In genomic region chr13:51825165-51825592, GRCh38 we compare ENCODE assay signal across 10 cellular contexts. TPM values are rescaled to one million over a fixed set of nuclear protein-coding genes. Genes with fewer than 3 reads are reported as not detected.
DNase-seq lines count a peak whose midpoint lies in the region; ATAC-seq and TF ChIP-seq lines count a peak whose summit lies in the region.
"Had no signal": no experiment of that assay in that cellular context is flagged by ENCODE, and none has a peak within 500 bp of the region (broad histone marks: within the 10 kb centered on the region; RNA-seq: fewer than 3 reads in every experiment).

No MANE protein-coding gene starts in this region.

- H3K4me1 Mint-ChIP-seq in activated naive CD8-positive, alpha-beta T cell treated with anti-CD3 and anti-CD28 coated beads for 36 hours = peaks cover 86% of the 10 kb centered on the region

- intact Hi-C loops in mucosa of descending colon (cut with DNase I, micrococcal nuclease) (no loop called here), body of pancreas (cut with DNase I) (no loop called here)

- WGBS in body of pancreas, 2 donors = 74 to 87% methylated on average over 2 of the region's 2 CpGs

- TF ChIP-seq CTCF in mucosa of descending colon (IDR thresholded peaks at IDR 0.05) = no peak
- TF ChIP-seq CTCF in body of pancreas (IDR thresholded peaks at IDR 0.05) = no peak

- H3K36me3 ChIP-seq in mucosa of descending colon (ENCODE audit: low read depth) (no peaks in the 10 kb centered on the region), body of pancreas (replicated peaks in 1 of 2; ENCODE audit: insufficient read depth in 1 of 2, low read depth in 2 of 2) (no peaks in the 10 kb centered on the region)

- H3K4me3 ChIP-seq in mucosa of descending colon (no peak overlapping the region), body of pancreas (no peak overlapping the region)

- H3K9me3 ChIP-seq in mucosa of descending colon = no peaks in the 10 kb centered on the region
- H3K9me3 ChIP-seq in body of pancreas = no peaks in the 10 kb centered on the region

- ATAC-seq in mucosa of descending colon (peak; percentile 49), body of pancreas (no peak), HG02642 (IDR thresholded peaks at IDR 0.05; ENCODE audit: poor library complexity, unreplicated experiment) (no peak), HG03521 (IDR thresholded peaks at IDR 0.05; ENCODE audit: unreplicated experiment) (no peak)

- no peak overlapping the region for H3K27ac ChIP-seq in body of pancreas

- no peaks in the 10 kb centered on the region for H3K4me1 ChIP-seq in mucosa of descending colon (ENCODE audit: low read depth)
- no peaks in the 10 kb centered on the region for H3K4me1 ChIP-seq in body of pancreas

- H3K27ac Mint-ChIP-seq in activated naive CD8-positive, alpha-beta T cell treated with anti-CD3 and anti-CD28 coated beads for 36 hours = peak overlapping the region; percentile 98

- H3K27me3 Mint-ChIP-seq in activated naive CD8-positive, alpha-beta T cell treated with anti-CD3 and anti-CD28 coated beads for 36 hours = no peaks in the 10 kb centered on the region

- H3K4me3 Mint-ChIP-seq in activated naive CD8-positive, alpha-beta T cell treated with anti-CD3 and anti-CD28 coated beads for 36 hours = peak overlapping the region; percentile 82

- no peaks in the 10 kb centered on the region for H3K9me3 Mint-ChIP-seq in activated naive CD8-positive, alpha-beta T cell treated with anti-CD3 and anti-CD28 coated beads for 36 hours

- no peaks in the 10 kb centered on the region for H3K27me3 ChIP-seq in body of pancreas

- DNase-seq in EH (ENCODE audit: low read depth) (peak; percentile 19), Kasumi-1 (lab: John Stamatoyannopoulos, UW) (peak; percentile 80 to 83), mucosa of descending colon (no peak), cerebellar cortex (ENCODE audit: low spot score) (no peak), body of pancreas (no peak)
- DNase-seq in activated naive CD8-positive, alpha-beta T cell treated with anti-CD3 and anti-CD28 coated beads for 36 hours = no peak
- DNase-seq: activated CD8-positive, alpha-beta memory T cell treated with anti-CD3 and anti-CD28 coated beads, Interleukin-2, amount 50 U/mL, for 4 hours had no signal

- H3K36me3 Mint-ChIP-seq in activated naive CD8-positive, alpha-beta T cell treated with anti-CD3 and anti-CD28 coated beads for 36 hours = no peaks in the 10 kb centered on the region

- no peak for TF ChIP-seq POLR2A in body of pancreas (IDR thresholded peaks at IDR 0.05)

RNA-seq across cellular contexts. Expression of gene TMEM272, which starts 19.8 kb away (rescaled TPM):
- total RNA-seq in activated naive CD8-positive, alpha-beta T cell treated with anti-CD3 and anti-CD28 coated beads for 36 hours = 1 to 10 TPM; 1.5 to 1.6 TPM
- total RNA-seq in mucosa of descending colon = under 1 TPM; 0.07 to 0.35 (median 0.29) TPM
- total RNA-seq in body of pancreas = not detected
- total RNA-seq: myocyte had no signal

RNA-seq across cellular contexts. Expression of gene DHRS12, which starts 21.2 kb away (rescaled TPM):
- 1 to 10 TPM; 9.7 to 9.9 TPM for total RNA-seq in activated naive CD8-positive, alpha-beta T cell treated with anti-CD3 and anti-CD28 coated beads for 36 hours
- 10 to 100 TPM; 11.8 to 15.1 (median 14.1) TPM for total RNA-seq in mucosa of descending colon
- 10 to 100 TPM in 1 of 2 donors, 1 to 10 TPM in 1; 4.0 to 38.7 TPM for total RNA-seq in body of pancreas

RNA-seq across cellular contexts. Expression of gene CCDC70, which starts 36.6 kb away (rescaled TPM):
- under 1 TPM; 0.19 to 0.56 TPM for total RNA-seq in activated naive CD8-positive, alpha-beta T cell treated with anti-CD3 and anti-CD28 coated beads for 36 hours
- not detected for total RNA-seq in mucosa of descending colon
- total RNA-seq in body of pancreas = not detected
- total RNA-seq: myocyte had no signal

Comparison
In these comparisons a context has a peak if more than half of its experiments do, and no peak if none do; other contexts are left out.
1. DNase-seq: peak in EH (single experiment) and Kasumi-1 (2 of 2); none in activated naive CD8-positive, alpha-beta T cell treated with anti-CD3 and anti-CD28 coated beads for 36 hours (single experiment), mucosa of descending colon (0 of 3), cerebellar cortex (single experiment) and body of pancreas (0 of 4).